ENCODE assay signal across 8 cellular contexts in the genomic region with DNA sequence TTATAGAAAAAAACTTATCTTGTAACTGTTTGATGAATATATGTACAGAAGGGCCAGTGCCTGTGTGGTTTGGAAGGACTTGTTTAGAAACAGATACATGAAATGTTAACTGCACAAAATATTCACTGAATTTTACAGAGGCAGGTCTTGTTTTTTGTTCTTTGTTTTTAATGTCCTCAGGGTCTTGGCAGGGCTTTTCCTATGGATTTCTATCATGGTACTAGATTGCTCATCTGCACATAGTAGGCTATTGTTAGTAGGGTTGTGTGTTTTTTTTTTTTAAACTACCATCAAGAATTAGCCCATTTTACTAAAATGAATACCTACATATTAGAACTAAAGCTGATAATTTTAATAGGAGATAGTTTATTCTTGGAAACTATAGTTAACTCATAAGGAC. TPM values are rescaled to one million over a fixed set of nuclear protein-coding genes. Genes with fewer than 3 reads are reported as not detected.
"Had no signal": no experiment of that assay in that cellular context is flagged by ENCODE, and none has a peak within 500 bp of the region (broad histone marks: within the 10 kb centered on the region; RNA-seq: fewer than 3 reads in every experiment).

No MANE protein-coding gene starts in this region.

- H3K4me3 Mint-ChIP-seq: IgD-negative memory B cell had no signal

- H3K27ac Mint-ChIP-seq: IgD-negative memory B cell had no signal

- H3K36me3 Mint-ChIP-seq: IgD-negative memory B cell had no signal

- ATAC-seq: HepG2, K562 had no signal

- DNase-seq: IMR-90, KBM-7, KG1 had no signal

- H3K4me3 ChIP-seq: K562 had no signal

- H3K27ac ChIP-seq: HL-60, KMS-11 had no signal

RNA-seq across cellular contexts. Expression of a gene that starts 3.5 kb away (rescaled TPM):
- total RNA-seq: K562 had no signal
- polyA plus RNA-seq: K562 had no signal
